Comparison of ENCODE assay signal across 8 cellular contexts in the genomic region with DNA sequence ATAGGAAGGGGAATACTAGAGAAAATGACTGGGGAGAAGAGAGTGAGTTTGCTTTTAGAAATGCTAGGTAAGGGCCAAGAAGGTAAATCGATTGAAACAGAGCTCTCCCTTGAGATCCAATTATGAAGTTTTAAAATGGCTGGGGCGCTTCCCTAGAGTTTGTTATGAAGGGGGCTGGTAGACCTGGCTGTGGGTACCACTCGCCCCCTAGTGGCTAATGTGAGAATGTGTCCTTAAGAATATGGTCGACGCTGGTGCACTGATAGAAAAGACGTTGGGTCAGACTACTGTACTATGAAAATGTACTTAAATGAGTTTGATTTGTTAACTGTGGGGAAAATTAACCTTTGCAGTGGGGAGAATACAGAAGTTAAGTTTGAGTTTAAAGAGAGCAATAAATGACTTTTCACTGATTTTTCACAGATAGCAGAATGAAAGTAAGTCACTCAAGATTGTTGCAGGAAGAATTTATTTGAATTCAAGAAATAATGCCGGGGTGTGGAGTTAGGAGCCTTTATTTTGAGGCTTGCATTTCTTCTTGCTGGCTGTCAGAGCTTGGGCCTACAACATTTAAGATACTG. TPM values are rescaled to one million over a fixed set of nuclear protein-coding genes. Genes with fewer than 3 reads are reported as not detected.
DNase-seq lines count a peak whose midpoint lies in the region; ATAC-seq and TF ChIP-seq lines count a peak whose summit lies in the region.

No MANE protein-coding gene starts in this region.

- no peaks in the 10 kb centered on the region for H3K36me3 ChIP-seq in subcutaneous abdominal adipose tissue (ENCODE audit: control insufficient read depth in 5 of 5, insufficient read depth in 5 of 5, low read length in 5 of 5)

- peak; percentile 78 for DNase-seq in DMS114 treated with DMSO at 0.1 percent for 48 hours (lab: John Stamatoyannopoulos, UW; ENCODE audit: unreplicated experiment)
- peak; percentile 86 for DNase-seq in NCI-H748 (lab: John Stamatoyannopoulos, UW; ENCODE audit: unreplicated experiment)
- peak; percentile 66 for DNase-seq in activated CD8-positive, alpha-beta memory T cell treated with anti-CD3 and anti-CD28 coated beads, Interleukin-2, amount 10 ng/mL, durations not matched to agents 7 days and 5 days
- peak; percentile 66 to 74 for DNase-seq in erythroblast (lab: John Stamatoyannopoulos, UW)
- peak; percentile 46 for DNase-seq in nephron progenitor cell

- H3K4me3 Mint-ChIP-seq in activated CD8-positive, alpha-beta memory T cell treated with anti-CD3 and anti-CD28 coated beads, Interleukin-2, amount 10 ng/mL, durations not matched to agents 7 days and 5 days, result no peak overlapping the region
- H3K4me3 Mint-ChIP-seq in nephron progenitor cell, result no peak overlapping the region

- H3K4me1 ChIP-seq in subcutaneous abdominal adipose tissue (ENCODE audit: control insufficient read depth in 5 of 5, insufficient read depth in 5 of 5, low read length in 5 of 5), result peaks cover 0 to 4% (median 0%) of the 10 kb centered on the region in 5 donors

- peak; percentile 92 for TF ChIP-seq CTCF in nephron progenitor cell (IDR thresholded peaks at IDR 0.05)

- H3K27me3 Mint-ChIP-seq in activated CD8-positive, alpha-beta memory T cell treated with anti-CD3 and anti-CD28 coated beads, Interleukin-2, amount 10 ng/mL, durations not matched to agents 7 days and 5 days, result no peaks in the 10 kb centered on the region
- H3K27me3 Mint-ChIP-seq in nephron progenitor cell (ENCODE audit: low read depth, poor library complexity), result no peaks in the 10 kb centered on the region

- H3K4me1 Mint-ChIP-seq in activated CD8-positive, alpha-beta memory T cell treated with anti-CD3 and anti-CD28 coated beads, Interleukin-2, amount 10 ng/mL, durations not matched to agents 7 days and 5 days, result peaks cover 5% of the 10 kb centered on the region
- H3K4me1 Mint-ChIP-seq in nephron progenitor cell, result peaks cover 28% of the 10 kb centered on the region

- H3K27ac ChIP-seq in subcutaneous abdominal adipose tissue (ENCODE audit: low read depth, low read length), result no peak overlapping the region

- no peaks in the 10 kb centered on the region for H3K36me3 Mint-ChIP-seq in activated CD8-positive, alpha-beta memory T cell treated with anti-CD3 and anti-CD28 coated beads, Interleukin-2, amount 10 ng/mL, durations not matched to agents 7 days and 5 days
- H3K36me3 Mint-ChIP-seq in nephron progenitor cell (ENCODE audit: low read depth), result no peaks in the 10 kb centered on the region

- CTCF ChIA-PET in activated CD8-positive, alpha-beta memory T cell treated with anti-CD3 and anti-CD28 coated beads, Interleukin-2, amount 10 ng/mL, durations not matched to agents 7 days and 5 days (lab: Charles Lee), result interaction anchor here (0.8 to 2.3 kb wide), 21 partner anchors 9 to 437 kb away, joined by 3 to 14 read pairs (median 4); a partner anchor contains a TSS

- H3K4me3 ChIP-seq in subcutaneous abdominal adipose tissue (ENCODE audit: low read depth in 1 of 5, low read length in 5 of 5), result peak overlapping the region in 3 of 5 donors; percentile 10 to 31 (median 25)

- ATAC-seq in GM21367 (IDR thresholded peaks at IDR 0.05; ENCODE audit: unreplicated experiment) (peak; percentile 89), HG03575 (IDR thresholded peaks at IDR 0.05; ENCODE audit: extremely low read depth, insufficient number of reproducible peaks, low FRiP score, unreplicated experiment) (peak; percentile 72)
- peak; percentile 96 for ATAC-seq in activated CD8-positive, alpha-beta memory T cell treated with anti-CD3 and anti-CD28 coated beads, Interleukin-2, amount 10 ng/mL, durations not matched to agents 7 days and 5 days

- no peaks in the 10 kb centered on the region for H3K9me3 Mint-ChIP-seq in activated CD8-positive, alpha-beta memory T cell treated with anti-CD3 and anti-CD28 coated beads, Interleukin-2, amount 10 ng/mL, durations not matched to agents 7 days and 5 days (ENCODE audit: low read depth)
- H3K9me3 Mint-ChIP-seq in nephron progenitor cell, result no peaks in the 10 kb centered on the region

- no peaks in the 10 kb centered on the region for H3K27me3 ChIP-seq in subcutaneous abdominal adipose tissue (ENCODE audit: control insufficient read depth in 5 of 5, insufficient read depth in 4 of 5, low read length in 5 of 5)

- TF ChIP-seq POLR2A in erythroblast (IDR thresholded peaks at IDR 0.05; ENCODE audit: low read length), result no peak

- H3K9ac ChIP-seq in subcutaneous abdominal adipose tissue (ENCODE audit: low read length in 5 of 5), result peak overlapping the region in 2 of 5 donors; percentile 51 to 63

- no peaks in the 10 kb centered on the region for H3K9me3 ChIP-seq in subcutaneous abdominal adipose tissue (ENCODE audit: control insufficient read depth in 5 of 5, low read length in 5 of 5)

- no peak overlapping the region for H3K27ac Mint-ChIP-seq in activated CD8-positive, alpha-beta memory T cell treated with anti-CD3 and anti-CD28 coated beads, Interleukin-2, amount 10 ng/mL, durations not matched to agents 7 days and 5 days
- H3K27ac Mint-ChIP-seq in nephron progenitor cell, result no peak overlapping the region

RNA-seq across cellular contexts. Expression of a gene that starts 9.2 kb away (rescaled TPM):
- not detected for total RNA-seq in activated CD8-positive, alpha-beta memory T cell treated with anti-CD3 and anti-CD28 coated beads, Interleukin-2, amount 10 ng/mL, durations not matched to agents 7 days and 5 days

RNA-seq across cellular contexts. Expression of a gene that starts 42.5 kb away (rescaled TPM):
- total RNA-seq in activated CD8-positive, alpha-beta memory T cell treated with anti-CD3 and anti-CD28 coated beads, Interleukin-2, amount 10 ng/mL, durations not matched to agents 7 days and 5 days, result 1 to 10 TPM; 2.4 to 2.6 TPM

RNA-seq across cellular contexts. Expression of a gene that starts 45.0 kb away (rescaled TPM):
- not detected for total RNA-seq in activated CD8-positive, alpha-beta memory T cell treated with anti-CD3 and anti-CD28 coated beads, Interleukin-2, amount 10 ng/mL, durations not matched to agents 7 days and 5 days
